In the genomic region with DNA sequence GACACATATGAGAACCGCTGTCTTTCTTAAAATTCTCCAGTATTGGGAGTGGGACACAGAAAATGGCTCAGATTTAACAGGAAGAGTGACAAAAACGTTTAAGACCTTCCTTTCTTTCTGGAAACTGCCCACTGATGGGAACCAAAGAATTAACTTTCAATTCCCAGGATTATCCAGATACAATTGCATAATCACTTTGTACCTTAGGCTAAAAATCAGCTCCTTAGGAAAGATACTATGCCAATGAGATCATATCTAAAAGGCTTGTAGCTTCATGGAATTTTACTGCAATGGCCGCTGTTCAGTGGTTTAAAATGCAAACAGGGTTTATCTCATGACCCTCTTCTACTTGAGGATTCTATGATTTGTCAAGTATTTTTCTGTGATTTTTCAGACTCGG, we compare ENCODE assay signal across 22 cellular contexts.
"Had no signal": no experiment of that assay in that cellular context is flagged by ENCODE, and none has a peak within 500 bp of the region (broad histone marks: within the 10 kb centered on the region; RNA-seq: fewer than 3 reads in every experiment).

No MANE protein-coding gene starts in this region.

- H3K4me1 Mint-ChIP-seq: activated naive CD8-positive, alpha-beta T cell treated with anti-CD3 and anti-CD28 coated beads, Interleukin-2, amount 10 ng/mL, durations not matched to agents 7 days and 5 days; immature natural killer cell; stimulated activated naive B cell treated with anti-CD40 and anti-IgM and Interleukin-4, amounts not matched to agents 10 μg/mL and 1 μg/mL and 100 μg/mL, for 72 hours had no signal

- H3K9me3 ChIP-seq: heart right ventricle, spleen, thoracic aorta had no signal

- H3K27ac ChIP-seq: spleen, thoracic aorta, WERI-Rb-1 had no signal

- H3K4me3 Mint-ChIP-seq: activated CD4-positive, alpha-beta memory T cell treated with anti-CD3 and anti-CD28 coated beads for 36 hours; activated naive CD8-positive, alpha-beta T cell treated with anti-CD3 and anti-CD28 coated beads, Interleukin-2, amount 10 ng/mL, durations not matched to agents 7 days and 5 days; brain; immature natural killer cell; natural killer cell treated with Interleukin-12 subunit alpha and Interleukin-12 subunit beta and Interleukin-15 and Interleukin-18, amount 100 ng/mL, for 72 hours; stimulated activated naive B cell treated with anti-CD40 and anti-IgM and Interleukin-4, amounts not matched to agents 10 μg/mL and 1 μg/mL and 100 μg/mL, for 72 hours had no signal

- H3K36me3 ChIP-seq: thoracic aorta had no signal

- H3K27me3 ChIP-seq: heart right ventricle, spleen had no signal

- H3K9me3 Mint-ChIP-seq: activated CD4-positive, alpha-beta memory T cell treated with anti-CD3 and anti-CD28 coated beads for 36 hours; activated naive CD8-positive, alpha-beta T cell treated with anti-CD3 and anti-CD28 coated beads, Interleukin-2, amount 10 ng/mL, durations not matched to agents 7 days and 5 days; activated T-helper 2 cell treated with anti-CD3 and anti-CD28 coated beads, Interferon-gamma antibody, Interleukin-2, Interleukin-4, amounts not matched to agents 10 μg/mL and 5 μg/mL and 100 μg/mL, durations not matched to agents 14 hours and 24 hours and 36 hours; brain; immature natural killer cell; natural killer cell treated with Interleukin-12 subunit alpha and Interleukin-12 subunit beta and Interleukin-15 and Interleukin-18, amount 100 ng/mL, for 72 hours; stimulated activated naive B cell treated with anti-CD40 and anti-IgM and Interleukin-4, amounts not matched to agents 10 μg/mL and 1 μg/mL and 100 μg/mL, for 72 hours had no signal

- H3K36me3 Mint-ChIP-seq: activated CD4-positive, alpha-beta memory T cell treated with anti-CD3 and anti-CD28 coated beads for 36 hours; activated naive CD8-positive, alpha-beta T cell treated with anti-CD3 and anti-CD28 coated beads, Interleukin-2, amount 10 ng/mL, durations not matched to agents 7 days and 5 days; natural killer cell treated with Interleukin-12 subunit alpha and Interleukin-12 subunit beta and Interleukin-15 and Interleukin-18, amount 100 ng/mL, for 72 hours had no signal

- DNase-seq: activated CD4-positive, alpha-beta memory T cell treated with anti-CD3 and anti-CD28 coated beads for 36 hours; activated CD4-positive, alpha-beta T cell treated with anti-CD3 and anti-CD28 coated beads for 1 hour; activated naive CD4-positive, alpha-beta T cell treated with Interleukin-2 at 50 U/mL for 16 hours; activated naive CD8-positive, alpha-beta T cell treated with anti-CD3 and anti-CD28 coated beads, Interleukin-2, amount 10 ng/mL, durations not matched to agents 7 days and 5 days; activated T-cell treated with anti-CD3 and anti-CD28 coated beads for 4 hours; amygdala; cerebellar nuclear complex; cortex of kidney; effector CD4-positive, alpha-beta T cell; heart right ventricle; immature natural killer cell; nucleus accumbens; retina; spleen; stimulated activated naive B cell treated with anti-CD40 and anti-IgM and Interleukin-4, amounts not matched to agents 10 μg/mL and 1 μg/mL and 100 μg/mL, for 72 hours; T-helper 2 cell; WERI-Rb-1 had no signal

- H3K27me3 Mint-ChIP-seq: activated CD4-positive, alpha-beta memory T cell treated with anti-CD3 and anti-CD28 coated beads for 36 hours; activated naive CD8-positive, alpha-beta T cell treated with anti-CD3 and anti-CD28 coated beads, Interleukin-2, amount 10 ng/mL, durations not matched to agents 7 days and 5 days; brain; natural killer cell treated with Interleukin-12 subunit alpha and Interleukin-12 subunit beta and Interleukin-15 and Interleukin-18, amount 100 ng/mL, for 72 hours; stimulated activated naive B cell treated with anti-CD40 and anti-IgM and Interleukin-4, amounts not matched to agents 10 μg/mL and 1 μg/mL and 100 μg/mL, for 72 hours had no signal

- H3K4me3 ChIP-seq: heart right ventricle, spleen, thoracic aorta had no signal

- H3K27ac Mint-ChIP-seq: activated CD4-positive, alpha-beta memory T cell treated with anti-CD3 and anti-CD28 coated beads for 36 hours; activated naive CD8-positive, alpha-beta T cell treated with anti-CD3 and anti-CD28 coated beads, Interleukin-2, amount 10 ng/mL, durations not matched to agents 7 days and 5 days; activated T-helper 2 cell treated with anti-CD3 and anti-CD28 coated beads, Interferon-gamma antibody, Interleukin-2, Interleukin-4, amounts not matched to agents 10 μg/mL and 5 μg/mL and 100 μg/mL, durations not matched to agents 14 hours and 24 hours and 36 hours; immature natural killer cell; natural killer cell treated with Interleukin-12 subunit alpha and Interleukin-12 subunit beta and Interleukin-15 and Interleukin-18, amount 100 ng/mL, for 72 hours; stimulated activated naive B cell treated with anti-CD40 and anti-IgM and Interleukin-4, amounts not matched to agents 10 μg/mL and 1 μg/mL and 100 μg/mL, for 72 hours had no signal

- ATAC-seq: esophagus mucosa; heart right ventricle; natural killer cell treated with Interleukin-12 subunit alpha and Interleukin-12 subunit beta and Interleukin-15 and Interleukin-18, amount 100 ng/mL, for 72 hours; stimulated activated naive B cell treated with anti-CD40 and anti-IgM and Interleukin-4, amounts not matched to agents 10 μg/mL and 1 μg/mL and 100 μg/mL, for 72 hours had no signal
